13 cellular contexts compared by ENCODE assay signal in the genomic region with DNA sequence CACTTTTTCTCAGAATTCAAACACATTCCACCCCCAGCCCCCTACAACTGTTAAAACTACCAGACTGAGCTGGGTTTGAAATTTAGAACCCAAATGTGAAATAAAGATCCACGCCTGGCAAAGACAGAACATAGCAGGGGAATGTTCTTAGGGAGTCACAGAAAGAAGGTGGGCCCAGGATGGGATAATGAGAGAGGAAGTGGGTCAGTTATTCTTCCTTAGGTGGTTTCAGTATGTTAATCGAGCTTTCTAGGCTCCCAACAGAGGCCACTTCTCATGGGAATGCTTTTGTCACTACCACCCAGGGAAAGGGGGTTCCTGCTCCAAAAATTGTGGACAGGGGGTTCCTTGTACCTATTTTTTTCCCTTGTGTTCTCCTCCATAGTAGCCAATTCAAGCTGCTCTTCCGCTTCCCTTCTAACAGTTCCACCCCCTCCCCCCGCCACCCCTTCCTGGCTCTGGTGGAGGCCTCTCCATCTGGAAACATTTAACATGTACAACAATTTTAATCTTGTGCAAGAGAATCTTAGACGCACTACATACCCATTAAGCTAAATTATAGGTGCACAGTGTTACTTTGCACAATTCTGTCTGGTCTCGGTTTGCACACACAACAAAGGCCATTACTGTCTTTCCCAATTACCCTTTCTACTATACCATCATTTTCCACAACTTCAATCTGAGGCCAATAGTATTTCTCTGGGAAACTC.
DNase-seq lines count a peak whose midpoint lies in the region; ATAC-seq and TF ChIP-seq lines count a peak whose summit lies in the region.
"Had no signal": no experiment of that assay in that cellular context is flagged by ENCODE, and none has a peak within 500 bp of the region (broad histone marks: within the 10 kb centered on the region; RNA-seq: fewer than 3 reads in every experiment).

No MANE protein-coding gene starts in this region.

- TF ChIP-seq POLR2A in breast epithelium (IDR thresholded peaks at IDR 0.05) = no peak

- H3K18ac ChIP-seq in neuronal stem cell (ENCODE audit: low read length) = no peak overlapping the region

- H2AFZ ChIP-seq in neuronal stem cell (ENCODE audit: low read length) = peak overlapping the region; percentile 37

- ATAC-seq in foreskin keratinocyte = no peak

- H4K8ac ChIP-seq in neuronal stem cell (ENCODE audit: low read depth, low read length) = no peak overlapping the region

- H2BK120ac ChIP-seq in neuronal stem cell (ENCODE audit: low read depth, low read length) = no peak overlapping the region

- H3K9me3 ChIP-seq in breast epithelium (no peaks in the 10 kb centered on the region), neuronal stem cell (replicated peaks in 1 of 2; ENCODE audit: control insufficient read depth in 2 of 2, insufficient read depth in 1 of 2, low read depth in 1 of 2, low read length in 2 of 2) (peaks cover 0 to 3% of the 10 kb centered on the region in 2 donors)

- no peak overlapping the region for H2BK15ac ChIP-seq in neuronal stem cell (ENCODE audit: low read length)

- no peak overlapping the region for H3K9ac ChIP-seq in neuronal stem cell (ENCODE audit: low read depth, low read length, poor library complexity)

- no peak overlapping the region for H3K4ac ChIP-seq in neuronal stem cell (ENCODE audit: low read length)

- no peak overlapping the region for H3K23ac ChIP-seq in neuronal stem cell (ENCODE audit: low read depth, low read length, poor library complexity)

- H3K4me1 ChIP-seq in breast epithelium (peaks cover 0 to 4% of the 10 kb centered on the region in 2 donors), neuronal stem cell (ENCODE audit: control insufficient read depth in 2 of 2, insufficient read depth in 1 of 2, low read depth in 1 of 2, low read length in 2 of 2) (peaks cover 10 to 13% of the 10 kb centered on the region in 2 donors), foreskin keratinocyte (no peaks in the 10 kb centered on the region)

- no peak overlapping the region for H4K91ac ChIP-seq in neuronal stem cell (ENCODE audit: low read depth, low read length, poor library complexity)

- no peaks in the 10 kb centered on the region for H3K9me3 Mint-ChIP-seq in MCF 10A (ENCODE audit: unreplicated experiment)
- no peaks in the 10 kb centered on the region for H3K9me3 Mint-ChIP-seq in T-helper 2 cell treated with Interferon-gamma antibody and Interleukin-4, amounts not matched to agents 5 μg/mL and 100 μg/mL, for 36 hours
- H3K9me3 Mint-ChIP-seq: stimulated activated naive CD8-positive, alpha-beta T cell treated with anti-CD3 and anti-CD28 coated beads, Interleukin-15, Interleukin-2, amounts not matched to agents 100 ng/mL and 50 ng/mL, for 24 hours had no signal

- no peaks in the 10 kb centered on the region for H3K79me1 ChIP-seq in neuronal stem cell (ENCODE audit: low read depth, low read length)

- H3K36me3 ChIP-seq in breast epithelium = no peaks in the 10 kb centered on the region
- no peaks in the 10 kb centered on the region for H3K36me3 ChIP-seq in neuronal stem cell (replicated peaks in 1 of 2; ENCODE audit: control insufficient read depth in 2 of 2, insufficient read depth in 2 of 2, low read length in 2 of 2)

- H2BK5ac ChIP-seq in neuronal stem cell (ENCODE audit: low read length) = no peak overlapping the region

- H3K27ac ChIP-seq in breast epithelium = peak overlapping the region; percentile 84 to 93
- no peak overlapping the region for H3K27ac ChIP-seq in neuronal stem cell (replicated peaks; ENCODE audit: low read length)
- no peak overlapping the region for H3K27ac ChIP-seq in foreskin keratinocyte
- H3K27ac ChIP-seq: WERI-Rb-1 had no signal

- no peak overlapping the region for H2BK12ac ChIP-seq in neuronal stem cell (ENCODE audit: low read length)

- H3K14ac ChIP-seq in neuronal stem cell (ENCODE audit: low read length) = no peak overlapping the region

- no peak overlapping the region for H3K4me2 ChIP-seq in neuronal stem cell (ENCODE audit: insufficient read depth, low read length, poor library complexity, severe bottlenecking)

- H3K4me3 ChIP-seq in breast epithelium (peak overlapping the region in 1 of 3 donors; percentile 49), neuronal stem cell (ENCODE audit: low read length in 2 of 2) (no peak overlapping the region)

- intact Hi-C loops in breast epithelium (cut with DNase I; ENCODE audit: low total_unique reads) (no loop called here), MCF 10A (cut with micrococcal nuclease) (no loop called here)

- no peak overlapping the region for H2AK5ac ChIP-seq in neuronal stem cell (ENCODE audit: low read depth, low read length)

- H3K4me1 Mint-ChIP-seq in MCF 10A (ENCODE audit: insufficient read depth, unreplicated experiment) = peaks cover 8% of the 10 kb centered on the region
- no peaks in the 10 kb centered on the region for H3K4me1 Mint-ChIP-seq in T-helper 2 cell treated with Interferon-gamma antibody and Interleukin-4, amounts not matched to agents 5 μg/mL and 100 μg/mL, for 36 hours (ENCODE audit: low read depth)

- POLR2A ChIA-PET in MCF 10A (lab: Yijun Ruan, JAX) = no interaction called here

- CTCF ChIA-PET in MCF 10A (lab: Yijun Ruan, JAX) = interaction anchor here (0.6 to 1.1 kb wide), 3 partner anchors 12 to 114 kb away, joined by 3 to 4 read pairs (median 3); no protein-coding TSS in a partner anchor

- no peak overlapping the region for H3K27ac Mint-ChIP-seq in MCF 10A (ENCODE audit: low read depth, unreplicated experiment)
- H3K27ac Mint-ChIP-seq in T-helper 2 cell treated with Interferon-gamma antibody and Interleukin-4, amounts not matched to agents 5 μg/mL and 100 μg/mL, for 36 hours = no peak overlapping the region
- H3K27ac Mint-ChIP-seq: stimulated activated naive CD8-positive, alpha-beta T cell treated with anti-CD3 and anti-CD28 coated beads, Interleukin-15, Interleukin-2, amounts not matched to agents 100 ng/mL and 50 ng/mL, for 24 hours had no signal

- no peaks in the 10 kb centered on the region for H3K27me3 Mint-ChIP-seq in MCF 10A (ENCODE audit: insufficient read depth, unreplicated experiment)
- H3K27me3 Mint-ChIP-seq in T-helper 2 cell treated with Interferon-gamma antibody and Interleukin-4, amounts not matched to agents 5 μg/mL and 100 μg/mL, for 36 hours (ENCODE audit: low read depth) = peaks cover 13% of the 10 kb centered on the region

- BruUV-seq in MCF 10A (replicated peaks; lab: Mats Ljungman, UMichigan) = no TSS peak

- TF ChIP-seq CTCF in breast epithelium (IDR thresholded peaks at IDR 0.05) (no peak), MCF 10A (IDR thresholded peaks at IDR 0.05; ENCODE audit: unreplicated experiment) (no peak), foreskin keratinocyte (conservative IDR thresholded peaks at IDR 0.05) (no peak)

- H3K27me3 ChIP-seq in breast epithelium = no peaks in the 10 kb centered on the region
- no peaks in the 10 kb centered on the region for H3K27me3 ChIP-seq in neuronal stem cell (ENCODE audit: control insufficient read depth in 3 of 3, insufficient read depth in 3 of 3, low read depth in 1 of 3, low read length in 3 of 3)
- H3K27me3 ChIP-seq in foreskin keratinocyte = no peaks in the 10 kb centered on the region

- no peak overlapping the region for H3K4me3 Mint-ChIP-seq in MCF 10A (ENCODE audit: unreplicated experiment)
- no peak overlapping the region for H3K4me3 Mint-ChIP-seq in T-helper 2 cell treated with Interferon-gamma antibody and Interleukin-4, amounts not matched to agents 5 μg/mL and 100 μg/mL, for 36 hours
- H3K4me3 Mint-ChIP-seq: stimulated activated naive CD8-positive, alpha-beta T cell treated with anti-CD3 and anti-CD28 coated beads, Interleukin-15, Interleukin-2, amounts not matched to agents 100 ng/mL and 50 ng/mL, for 24 hours had no signal

- WGBS in neuronal stem cell (ENCODE audit: extremely low coverage in 2 of 2, insufficient read length in 2 of 2, insufficient replicate concordance in 1 of 2), 2 donors = no CpG with 5 or more reads among the region's 6 CpGs

- DNase-seq in breast epithelium (ENCODE audit: low spot score in 2 of 2) = peak in 1 of 2 donors; percentile 61
- no peak for DNase-seq in MCF 10A (ENCODE audit: unreplicated experiment)
- DNase-seq in fibroblast of the conjunctiva (ENCODE audit: low read depth) = peak; percentile 71
- no peak for DNase-seq in neuronal stem cell (ENCODE audit: low spot score)
- DNase-seq in amniotic stem cell (lab: John Stamatoyannopoulos, UW) = no peak
- no peak for DNase-seq in activated CD8-positive, alpha-beta memory T cell treated with anti-CD3 and anti-CD28 coated beads for 24 hours
- DNase-seq in T-helper 2 cell treated with Interferon-gamma antibody and Interleukin-4, amounts not matched to agents 5 μg/mL and 100 μg/mL, for 36 hours (ENCODE audit: low spot score) = no peak
- DNase-seq in foreskin keratinocyte = no peak
- DNase-seq: activated gamma-delta T cell, NCI-H1092 treated with DMSO at 0.1 percent for 48 hours, OCI-M1, WERI-Rb-1 had no signal

- H3K36me3 Mint-ChIP-seq in MCF 10A (ENCODE audit: insufficient read depth, unreplicated experiment) = no peaks in the 10 kb centered on the region
- no peaks in the 10 kb centered on the region for H3K36me3 Mint-ChIP-seq in T-helper 2 cell treated with Interferon-gamma antibody and Interleukin-4, amounts not matched to agents 5 μg/mL and 100 μg/mL, for 36 hours (ENCODE audit: low read depth)

Comparison
In these comparisons a context has a peak if more than half of its experiments do, and no peak if none do; other contexts are left out.
1. H3K27ac ChIP-seq: peak in breast epithelium (2 of 2); none in neuronal stem cell (single experiment) and foreskin keratinocyte (single experiment).